In genomic region chr16:28985206-28985605, GRCh38 we compare ENCODE assay signal across 1 cellular context.
TF ChIP-seq lines count a peak whose summit lies in the region.

No MANE protein-coding gene starts in this region.

TF ChIP-seq in GM12878, 131 proteins besides CTCF, POLR2A, EP300 and RAD21:
- TF ChIP-seq SMAD5 (IDR thresholded peaks at IDR 0.05; ENCODE audit: low read depth) (no peak), TCF12 (IDR thresholded peaks at IDR 0.05; ENCODE audit: low read depth, low read length) (no peak)
TF ChIP-seq in GM12878: peak in this region for 0.
